In genomic region chr3:58237940-58238681, GRCh38 we compare ENCODE assay signal across 1 cellular context.
TF ChIP-seq lines count a peak whose summit lies in the region.

No MANE protein-coding gene starts in this region.

TF ChIP-seq in HepG2, 621 proteins besides CTCF, POLR2A, EP300 and RAD21 (continued from another document):
- TF ChIP-seq E2F2 (CRISPR knock-in tag; IDR thresholded peaks at IDR 0.05; ENCODE audit: borderline replicate concordance), result no peak
- TF ChIP-seq, protein P1, sequence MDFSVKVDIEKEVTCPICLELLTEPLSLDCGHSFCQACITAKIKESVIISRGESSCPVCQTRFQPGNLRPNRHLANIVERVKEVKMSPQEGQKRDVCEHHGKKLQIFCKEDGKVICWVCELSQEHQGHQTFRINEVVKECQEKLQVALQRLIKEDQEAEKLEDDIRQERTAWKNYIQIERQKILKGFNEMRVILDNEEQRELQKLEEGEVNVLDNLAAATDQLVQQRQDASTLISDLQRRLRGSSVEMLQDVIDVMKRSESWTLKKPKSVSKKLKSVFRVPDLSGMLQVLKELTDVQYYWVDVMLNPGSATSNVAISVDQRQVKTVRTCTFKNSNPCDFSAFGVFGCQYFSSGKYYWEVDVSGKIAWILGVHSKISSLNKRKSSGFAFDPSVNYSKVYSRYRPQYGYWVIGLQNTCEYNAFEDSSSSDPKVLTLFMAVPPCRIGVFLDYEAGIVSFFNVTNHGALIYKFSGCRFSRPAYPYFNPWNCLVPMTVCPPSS (IDR thresholded peaks at IDR 0.05), result no peak
- peak; percentile 62; the same call in 1 of the 2 replicates for TF ChIP-seq ZNF891 (CRISPR knock-in tag; IDR thresholded peaks at IDR 0.05)
- no peak for TF ChIP-seq ZNF615 (CRISPR knock-in tag; IDR thresholded peaks at IDR 0.05; ENCODE audit: borderline replicate concordance)
- TF ChIP-seq ZNF766 (CRISPR knock-in tag; IDR thresholded peaks at IDR 0.05; ENCODE audit: borderline replicate concordance), result peak; percentile 21; the same call in 1 of the 2 replicates
- no peak for TF ChIP-seq HNRNPK (IDR thresholded peaks at IDR 0.05; ENCODE audit: low read depth, low read length, poor library complexity, severe bottlenecking)
- no peak for TF ChIP-seq ZSCAN22 (CRISPR knock-in tag; IDR thresholded peaks at IDR 0.05)
- peak; percentile 89 for TF ChIP-seq CEBPB (IDR thresholded peaks at IDR 0.05; ENCODE audit: borderline replicate concordance, low read depth, low read length)
- TF ChIP-seq SMAD1 (CRISPR knock-in tag; IDR thresholded peaks at IDR 0.05; ENCODE audit: borderline replicate concordance, low read depth), result peak; percentile 25; the same call in 1 of the 2 replicates
- TF ChIP-seq ZNF20 (CRISPR knock-in tag; IDR thresholded peaks at IDR 0.05), result no peak
- TF ChIP-seq HNRNPLL (IDR thresholded peaks at IDR 0.05; ENCODE audit: low read depth, low read length, poor library complexity, severe bottlenecking), result peak; percentile 68
- TF ChIP-seq ZSCAN12 (CRISPR knock-in tag; IDR thresholded peaks at IDR 0.05), result no peak
- TF ChIP-seq, protein P2, sequence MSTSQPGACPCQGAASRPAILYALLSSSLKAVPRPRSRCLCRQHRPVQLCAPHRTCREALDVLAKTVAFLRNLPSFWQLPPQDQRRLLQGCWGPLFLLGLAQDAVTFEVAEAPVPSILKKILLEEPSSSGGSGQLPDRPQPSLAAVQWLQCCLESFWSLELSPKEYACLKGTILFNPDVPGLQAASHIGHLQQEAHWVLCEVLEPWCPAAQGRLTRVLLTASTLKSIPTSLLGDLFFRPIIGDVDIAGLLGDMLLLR (CRISPR knock-in tag; IDR thresholded peaks at IDR 0.05), result peak; percentile 79; the same call in 1 of the 2 replicates
- TF ChIP-seq NR2C2 (CRISPR knock-in tag; IDR thresholded peaks at IDR 0.05; ENCODE audit: borderline replicate concordance), result no peak
- TF ChIP-seq, protein P3, sequence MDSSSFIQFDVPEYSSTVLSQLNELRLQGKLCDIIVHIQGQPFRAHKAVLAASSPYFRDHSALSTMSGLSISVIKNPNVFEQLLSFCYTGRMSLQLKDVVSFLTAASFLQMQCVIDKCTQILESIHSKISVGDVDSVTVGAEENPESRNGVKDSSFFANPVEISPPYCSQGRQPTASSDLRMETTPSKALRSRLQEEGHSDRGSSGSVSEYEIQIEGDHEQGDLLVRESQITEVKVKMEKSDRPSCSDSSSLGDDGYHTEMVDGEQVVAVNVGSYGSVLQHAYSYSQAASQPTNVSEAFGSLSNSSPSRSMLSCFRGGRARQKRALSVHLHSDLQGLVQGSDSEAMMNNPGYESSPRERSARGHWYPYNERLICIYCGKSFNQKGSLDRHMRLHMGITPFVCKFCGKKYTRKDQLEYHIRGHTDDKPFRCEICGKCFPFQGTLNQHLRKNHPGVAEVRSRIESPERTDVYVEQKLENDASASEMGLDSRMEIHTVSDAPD (CRISPR knock-in tag; IDR thresholded peaks at IDR 0.05), result no peak; the same call in 1 of the 2 replicates
- TF ChIP-seq ZNF232 (CRISPR knock-in tag; IDR thresholded peaks at IDR 0.05; ENCODE audit: borderline replicate concordance), result 0 out of 2 replicates have a peak, but pooled peaks have one; percentile 25
- TF ChIP-seq CHCHD3 (CRISPR knock-in tag; IDR thresholded peaks at IDR 0.05), result no peak
- TF ChIP-seq IRF2 (CRISPR knock-in tag; IDR thresholded peaks at IDR 0.05), result no peak
- TF ChIP-seq RNF2 (conservative IDR thresholded peaks at IDR 0.05; ENCODE audit: low read depth), result no peak
- 0 out of 2 replicates have a peak, but pooled peaks have one; percentile 3 for TF ChIP-seq ZNF546 (CRISPR knock-in tag; conservative IDR thresholded peaks at IDR 0.05)
- peak; percentile 58 for TF ChIP-seq HOXA3 (CRISPR knock-in tag; IDR thresholded peaks at IDR 0.05)
- TF ChIP-seq ZNF484 (CRISPR knock-in tag; IDR thresholded peaks at IDR 0.05; ENCODE audit: borderline replicate concordance, low read depth), result no peak
- TF ChIP-seq MXD4 (CRISPR knock-in tag; IDR thresholded peaks at IDR 0.05), result peak; percentile 82; the same call in 1 of the 2 replicates
- TF ChIP-seq AFF4 (CRISPR knock-in tag; IDR thresholded peaks at IDR 0.05), result no peak
- no peak for TF ChIP-seq REXO4 (CRISPR knock-in tag; IDR thresholded peaks at IDR 0.05; ENCODE audit: borderline replicate concordance)
- peak; percentile 73 for TF ChIP-seq KDM5B (CRISPR knock-in tag; IDR thresholded peaks at IDR 0.05; ENCODE audit: borderline replicate concordance)
- TF ChIP-seq THYN1 (CRISPR knock-in tag; IDR thresholded peaks at IDR 0.05; ENCODE audit: borderline replicate concordance, low read depth), result no peak
- no peak for TF ChIP-seq MYNN (CRISPR knock-in tag; IDR thresholded peaks at IDR 0.05; ENCODE audit: low read depth)
- TF ChIP-seq BHLHE40 (IDR thresholded peaks at IDR 0.05; ENCODE audit: low read length), result peak; percentile 96
- TF ChIP-seq ZNF562 (CRISPR knock-in tag; IDR thresholded peaks at IDR 0.05; ENCODE audit: borderline replicate concordance), result no peak
- peak; percentile 67; the same call in 1 of the 2 replicates for TF ChIP-seq ZMYM3 (CRISPR knock-in tag; IDR thresholded peaks at IDR 0.05)
- TF ChIP-seq MIXL1 (CRISPR knock-in tag; IDR thresholded peaks at IDR 0.05), result no peak
- no peak for TF ChIP-seq SMAD9 (CRISPR knock-in tag; IDR thresholded peaks at IDR 0.05)
- TF ChIP-seq ZNF547 (CRISPR knock-in tag; IDR thresholded peaks at IDR 0.05), result peak; percentile 35; the same call in 1 of the 2 replicates
- TF ChIP-seq HNF4A (CRISPR knock-in tag; IDR thresholded peaks at IDR 0.05), result peak; percentile 39; the same call in 1 of the 2 replicates
- TF ChIP-seq MXI1 (IDR thresholded peaks at IDR 0.05; ENCODE audit: borderline replicate concordance, low read depth, low read length), result peak; percentile 76; the same call in 1 of the 3 replicates
- no peak for TF ChIP-seq ZFP62 (CRISPR knock-in tag; IDR thresholded peaks at IDR 0.05)
- TF ChIP-seq ZNF7 (CRISPR knock-in tag; IDR thresholded peaks at IDR 0.05), result no peak
- TF ChIP-seq GZF1 (CRISPR knock-in tag; IDR thresholded peaks at IDR 0.05), result 0 out of 2 replicates have a peak, but pooled peaks have one; percentile 38
- no peak for TF ChIP-seq PAX8 (CRISPR knock-in tag; IDR thresholded peaks at IDR 0.05; ENCODE audit: borderline replicate concordance)
- no peak for TF ChIP-seq IKZF4 (CRISPR knock-in tag; IDR thresholded peaks at IDR 0.05; ENCODE audit: borderline replicate concordance, low read depth, not compliant biosample characterization)
- no peak for TF ChIP-seq ZNF577 (CRISPR knock-in tag; IDR thresholded peaks at IDR 0.05; ENCODE audit: borderline replicate concordance, low read depth)
